ENCODE assay signal across 8 cellular contexts in the genomic region with DNA sequence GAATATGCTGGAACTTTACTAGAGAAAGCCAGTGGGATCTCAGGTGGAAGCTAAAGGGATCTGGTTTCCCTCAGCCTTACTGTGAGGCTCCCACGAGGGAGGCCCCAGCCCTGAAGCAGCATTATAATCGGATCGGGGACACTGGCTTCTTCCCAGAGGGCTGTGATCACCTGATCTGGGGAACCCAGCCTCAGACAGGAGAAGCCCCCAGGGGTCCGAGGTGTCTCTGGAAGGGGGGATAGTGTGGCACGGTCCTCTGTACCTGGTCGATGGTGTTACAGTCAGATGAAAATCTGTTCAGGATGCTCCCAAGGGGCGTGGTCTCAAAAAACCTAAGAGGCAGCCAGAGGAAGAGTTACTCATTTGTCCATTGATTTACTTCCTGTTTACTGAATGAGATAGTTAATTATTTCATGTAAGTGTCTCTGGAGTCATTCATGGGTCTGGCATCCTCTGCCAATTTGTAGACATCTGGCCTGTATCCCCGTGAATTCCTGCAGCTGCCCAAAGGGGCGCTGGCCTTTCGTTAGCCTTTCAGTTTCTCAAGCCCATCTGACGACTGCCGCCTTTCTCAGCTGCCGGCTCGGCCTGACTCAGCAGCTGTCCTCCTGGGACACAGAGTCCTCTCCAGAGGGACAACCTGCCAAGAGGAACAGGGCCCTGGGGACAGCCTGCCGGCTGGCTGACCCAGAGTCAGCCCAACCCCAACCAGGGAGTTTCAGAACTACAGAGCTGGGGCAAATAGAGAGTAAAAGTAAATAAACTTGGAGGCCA. TPM values are rescaled to one million over a fixed set of nuclear protein-coding genes. Genes with fewer than 3 reads are reported as not detected.
A peak's percentile ranks its signal among the peaks of the same experiment; 100 is the strongest.
DNase-seq lines count a peak whose midpoint lies in the region; ATAC-seq and TF ChIP-seq lines count a peak whose summit lies in the region.

No MANE protein-coding gene starts in this region.

- TF ChIP-seq CTCF in IMR-90 (conservative IDR thresholded peaks at IDR 0.05; ENCODE audit: low read depth, low read length) (no peak), breast epithelium (IDR thresholded peaks at IDR 0.05) (peak in 2 of 3 donors; percentile 20 to 39), lower leg skin (IDR thresholded peaks at IDR 0.05) (no peak), osteocyte (IDR thresholded peaks at IDR 0.05) (no peak)

- H3K23ac ChIP-seq in IMR-90 (ENCODE audit: low read depth, low read length): no peak overlapping the region

- no peak for TF ChIP-seq POLR2A in IMR-90 (IDR thresholded peaks at IDR 0.05; ENCODE audit: low read depth, low read length)
- no peak for TF ChIP-seq POLR2A in breast epithelium (IDR thresholded peaks at IDR 0.05)
- no peak for TF ChIP-seq POLR2A in lower leg skin (IDR thresholded peaks at IDR 0.05)

- H4K5ac ChIP-seq in IMR-90 (ENCODE audit: low read depth, low read length): no peak overlapping the region

- H3K9me1 ChIP-seq in IMR-90 (ENCODE audit: insufficient read depth, low read length): no peaks in the 10 kb centered on the region

- DNase-seq in DMS53 treated with DMSO at 0.1 percent for 48 hours (lab: John Stamatoyannopoulos, UW; ENCODE audit: unreplicated experiment) (peak; percentile 91), IMR-90 (peak; percentile 7), breast epithelium (ENCODE audit: low spot score in 2 of 2) (peak; percentile 81 to 82), lower leg skin (ENCODE audit: low spot score in 2 of 2) (peak; percentile 58 to 90), osteocyte (ENCODE audit: extremely low spot score, unreplicated experiment) (no peak)
- DNase-seq in activated T-cell treated with anti-CD3 and anti-CD28 coated beads, Interleukin-2, amount 50 U/mL, for 24 hours: no peak

- ATAC-seq in IMR-90 (ENCODE audit: low read depth): peak; percentile 69
- no peak for ATAC-seq in HG02623 (IDR thresholded peaks at IDR 0.05; ENCODE audit: unreplicated experiment)
- ATAC-seq in HG03469 (IDR thresholded peaks at IDR 0.05; ENCODE audit: unreplicated experiment): no peak

- H3K4me3 ChIP-seq in IMR-90 (ENCODE audit: insufficient read depth, low read depth, low read length) (no peak overlapping the region), breast epithelium (no peak overlapping the region), lower leg skin (ENCODE audit: low read depth, poor library complexity, severe bottlenecking) (no peak overlapping the region)

- H2AK9ac ChIP-seq in IMR-90 (replicated peaks; ENCODE audit: low read depth, low read length, poor library complexity): no peak overlapping the region

- H2BK15ac ChIP-seq in IMR-90 (ENCODE audit: low read depth, low read length): no peak overlapping the region

- H3K79me1 ChIP-seq in IMR-90 (ENCODE audit: low read depth in 1 of 2, low read length in 2 of 2): no peaks in the 10 kb centered on the region

- peak overlapping the region; percentile 40 for H2AFZ ChIP-seq in IMR-90 (replicated peaks; ENCODE audit: low read length, poor library complexity)

- H3K36me3 ChIP-seq in IMR-90 (ENCODE audit: control insufficient read depth, insufficient read depth, low read length): no peaks in the 10 kb centered on the region
- H3K36me3 ChIP-seq in breast epithelium: no peaks in the 10 kb centered on the region

- whole genome bisulfite sequencing in IMR-90 (ENCODE audit: extremely low coverage in 2 of 2, insufficient read length in 1 of 2), 2 experiments: 45% methylated on average over 4 of the region's 15 CpGs; no CpG with 5 or more reads in 1 of the 2 experiments
- WGBS in lower leg skin, 2 donors: 42 to 47% methylated on average over 15 of the region's 15 CpGs

- no peak overlapping the region for H4K8ac ChIP-seq in IMR-90 (ENCODE audit: low read depth in 2 of 2, low read length in 2 of 2)

- H2BK20ac ChIP-seq in IMR-90 (ENCODE audit: low read depth, low read length): no peak overlapping the region

- POLR2A ChIA-PET in IMR-90 (lab: Charles Lee; ENCODE audit: unreplicated experiment): no interaction called here

- H3K27me3 ChIP-seq in IMR-90 (ENCODE audit: control insufficient read depth, insufficient read depth, low read length): peaks cover 8% of the 10 kb centered on the region
- no peaks in the 10 kb centered on the region for H3K27me3 ChIP-seq in breast epithelium

- no peaks in the 10 kb centered on the region for H3K9me3 Mint-ChIP-seq in osteocyte (ENCODE audit: unreplicated experiment)
- H3K9me3 Mint-ChIP-seq in activated T-cell treated with anti-CD3 and anti-CD28 coated beads, Interleukin-2, amount 50 U/mL, for 24 hours: no peaks in the 10 kb centered on the region

- no peak overlapping the region for H3K4me3 Mint-ChIP-seq in osteocyte (ENCODE audit: unreplicated experiment)
- no peak overlapping the region for H3K4me3 Mint-ChIP-seq in activated T-cell treated with anti-CD3 and anti-CD28 coated beads, Interleukin-2, amount 50 U/mL, for 24 hours

- no peaks in the 10 kb centered on the region for H3K27me3 Mint-ChIP-seq in osteocyte (ENCODE audit: unreplicated experiment)
- H3K27me3 Mint-ChIP-seq in activated T-cell treated with anti-CD3 and anti-CD28 coated beads, Interleukin-2, amount 50 U/mL, for 24 hours: no peaks in the 10 kb centered on the region

- H3K4me1 Mint-ChIP-seq in osteocyte (ENCODE audit: unreplicated experiment): peaks cover 7% of the 10 kb centered on the region
- H3K4me1 Mint-ChIP-seq in activated T-cell treated with anti-CD3 and anti-CD28 coated beads, Interleukin-2, amount 50 U/mL, for 24 hours (ENCODE audit: low read depth): no peaks in the 10 kb centered on the region

- in situ Hi-C loops in IMR-90 (cut with MboI; ENCODE audit: low sequenced_read_pairs): no loop called here

- no peak for TF ChIP-seq RAD21 in IMR-90 (IDR thresholded peaks at IDR 0.05; ENCODE audit: low read length)

- H3K4me1 ChIP-seq in IMR-90 (ENCODE audit: control insufficient read depth, insufficient read depth, low read length) (no peaks in the 10 kb centered on the region), breast epithelium (peaks cover 2 to 15% of the 10 kb centered on the region in 2 donors)

- H3K36me3 Mint-ChIP-seq in osteocyte (ENCODE audit: unreplicated experiment): no peaks in the 10 kb centered on the region
- no peaks in the 10 kb centered on the region for H3K36me3 Mint-ChIP-seq in activated T-cell treated with anti-CD3 and anti-CD28 coated beads, Interleukin-2, amount 50 U/mL, for 24 hours (ENCODE audit: low read depth)

- no peak overlapping the region for H3K56ac ChIP-seq in IMR-90 (ENCODE audit: extremely low read depth, insufficient read depth, low read length)

- BruUV-seq in IMR-90 (replicated peaks; lab: Mats Ljungman, UMichigan): no TSS peak

- dilution Hi-C loops in IMR-90 (cut with HindIII; ENCODE audit: low sequenced_read_pairs, unreplicated experiment): no loop called here

- H4K91ac ChIP-seq in IMR-90 (ENCODE audit: insufficient read depth, low read depth, low read length): no peak overlapping the region

- H3K14ac ChIP-seq in IMR-90 (replicated peaks; ENCODE audit: low read depth, low read length): no peak overlapping the region

- intact Hi-C loops in IMR-90 (cut with micrococcal nuclease): no loop called here
- intact Hi-C loops in breast epithelium (cut with DNase I; ENCODE audit: low total_unique reads): no loop called here
- intact Hi-C loops in lower leg skin (cut with DNase I; ENCODE audit: low total_unique reads): no loop called here

- H3K9ac ChIP-seq in IMR-90 (ENCODE audit: low read depth, low read length): no peak overlapping the region

- CTCF ChIA-PET in IMR-90 (lab: Yijun Ruan, JAX): no interaction called here

- no peak overlapping the region for H2BK5ac ChIP-seq in IMR-90 (ENCODE audit: low read depth, low read length, poor library complexity, severe bottlenecking)

- no peak overlapping the region for H3K18ac ChIP-seq in IMR-90 (ENCODE audit: low read depth, low read length)

- H3K4ac ChIP-seq in IMR-90 (ENCODE audit: low read depth, low read length): no peak overlapping the region

- H3K9me3 ChIP-seq in IMR-90 (ENCODE audit: control insufficient read depth, insufficient read depth, low read length) (0 out of 2 replicates have a peak, but pooled peaks cover 3% of the 10 kb centered on the region), breast epithelium (no peaks in the 10 kb centered on the region)

- H3K4me2 ChIP-seq in IMR-90 (ENCODE audit: low read depth, low read length): peak overlapping the region; percentile 19; the same call in 1 of the 2 replicates

- H3K27ac ChIP-seq in IMR-90 (ENCODE audit: insufficient read depth, low read length) (no peak overlapping the region), breast epithelium (peak overlapping the region; percentile 73 to 83)

- no peak overlapping the region for H2AK5ac ChIP-seq in IMR-90 (ENCODE audit: low read depth, low read length)

- H4K20me1 ChIP-seq in IMR-90 (ENCODE audit: insufficient read depth, low read length): no peaks in the 10 kb centered on the region

- no peak overlapping the region for H2BK120ac ChIP-seq in IMR-90 (ENCODE audit: low read depth, low read length)

- H3K27ac Mint-ChIP-seq in osteocyte (ENCODE audit: unreplicated experiment): no peak overlapping the region
- H3K27ac Mint-ChIP-seq in activated T-cell treated with anti-CD3 and anti-CD28 coated beads, Interleukin-2, amount 50 U/mL, for 24 hours: no peak overlapping the region

TF ChIP-seq in IMR-90, 13 proteins besides CTCF, POLR2A, EP300 and RAD21 (continues in another document):
- TF ChIP-seq, protein P1, sequence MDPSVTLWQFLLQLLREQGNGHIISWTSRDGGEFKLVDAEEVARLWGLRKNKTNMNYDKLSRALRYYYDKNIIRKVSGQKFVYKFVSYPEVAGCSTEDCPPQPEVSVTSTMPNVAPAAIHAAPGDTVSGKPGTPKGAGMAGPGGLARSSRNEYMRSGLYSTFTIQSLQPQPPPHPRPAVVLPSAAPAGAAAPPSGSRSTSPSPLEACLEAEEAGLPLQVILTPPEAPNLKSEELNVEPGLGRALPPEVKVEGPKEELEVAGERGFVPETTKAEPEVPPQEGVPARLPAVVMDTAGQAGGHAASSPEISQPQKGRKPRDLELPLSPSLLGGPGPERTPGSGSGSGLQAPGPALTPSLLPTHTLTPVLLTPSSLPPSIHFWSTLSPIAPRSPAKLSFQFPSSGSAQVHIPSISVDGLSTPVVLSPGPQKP (IDR thresholded peaks at IDR 0.05; ENCODE audit: borderline replicate concordance, low read depth, low read length): no peak
- no peak for TF ChIP-seq RCOR1 (IDR thresholded peaks at IDR 0.05; ENCODE audit: insufficient replicate concordance, low read length)

RNA-seq across cellular contexts. Expression of gene KCNJ11, which starts 17.0 kb away (rescaled TPM):
- total RNA-seq in IMR-90 (2012; rRNA removed) (not detected in 2 replicates), breast epithelium (1 to 10 TPM in 2 of 3 donors, under 1 TPM in 1; 0.80 to 5.0 (median 4.9) TPM), lower leg skin (10 to 100 TPM in 1 of 4 donors, 1 to 10 TPM in 3; 2.0 to 20.5 (median 4.7) TPM), osteocyte (not detected in 2 replicates)
- polyA plus RNA-seq in IMR-90 (2012; rRNA removed): not detected in 2 replicates
- polyA plus RNA-seq in IMR-90 (2012; cell fraction: cytosol; rRNA removed): not detected in 2 replicates
- not detected in 2 replicates for polyA plus RNA-seq in IMR-90 (2012; cell fraction: nucleus; rRNA removed; ENCODE audit: low replicate concordance)

RNA-seq across cellular contexts. Expression of gene NCR3LG1, which starts 53.8 kb away (rescaled TPM):
- total RNA-seq in IMR-90 (2012; rRNA removed) (3.9 and 4.1 TPM in 2 replicates), breast epithelium (1 to 10 TPM; 2.9 to 5.0 (median 4.3) TPM), lower leg skin (1 to 10 TPM; 4.6 to 6.5 (median 5.3) TPM), osteocyte (7.5 and 9.0 TPM in 2 replicates)
- polyA plus RNA-seq in IMR-90 (2012; rRNA removed): 1.5 and 1.7 TPM in 2 replicates
- polyA plus RNA-seq in IMR-90 (2012; cell fraction: cytosol; rRNA removed): 0.27 and 0.52 TPM in 2 replicates
- polyA plus RNA-seq in IMR-90 (2012; cell fraction: nucleus; rRNA removed; ENCODE audit: low replicate concordance): 1.6 and 8.6 TPM in 2 replicates

Comparison
In these comparisons a context has a peak if more than half of its experiments do, and no peak if none do; other contexts are left out.
1. DNase-seq: peak in DMS53 treated with DMSO at 0.1 percent for 48 hours (single experiment), IMR-90 (single experiment), breast epithelium (2 of 2) and lower leg skin (2 of 2); none in osteocyte (single experiment) and activated T-cell treated with anti-CD3 and anti-CD28 coated beads, Interleukin-2, amount 50 U/mL, for 24 hours (single experiment).
2. CTCF ChIP-seq: peak in breast epithelium (2 of 3); none in IMR-90 (single experiment), lower leg skin (0 of 3) and osteocyte (single experiment).